Comparison of ENCODE assay signal across 8 cellular contexts in the genomic region with DNA sequence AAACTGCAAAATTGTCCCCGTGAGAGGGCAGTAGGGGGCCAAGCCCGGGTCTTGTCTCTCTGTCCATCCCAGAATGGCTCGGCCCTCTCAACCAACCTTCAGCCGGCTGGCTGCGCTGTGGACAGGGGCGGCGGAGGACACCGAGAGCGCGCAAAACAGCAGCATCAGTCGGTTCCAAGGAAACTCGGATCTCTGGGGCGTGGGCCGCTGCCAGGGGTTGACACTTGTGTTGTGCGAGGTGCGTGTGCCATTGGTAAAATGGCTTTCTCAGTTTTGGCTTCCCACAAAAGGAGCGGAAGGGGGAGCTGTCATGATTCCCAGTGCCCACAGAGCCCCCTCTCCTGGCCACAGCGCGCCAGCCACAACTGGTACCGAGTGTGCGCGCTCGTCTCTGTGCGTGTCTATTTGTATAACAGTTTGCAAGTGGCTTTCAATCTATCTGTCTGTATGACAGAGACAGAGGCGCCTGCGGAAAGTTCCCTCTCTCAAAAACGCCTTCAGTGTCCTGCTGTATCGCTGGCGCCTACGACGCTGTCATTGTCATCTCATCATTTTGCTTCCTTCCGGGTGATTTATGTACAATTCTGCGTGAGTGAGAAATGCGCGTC. TPM values are rescaled to one million over a fixed set of nuclear protein-coding genes. Genes with fewer than 3 reads are reported as not detected.
DNase-seq lines count a peak whose midpoint lies in the region; ATAC-seq and TF ChIP-seq lines count a peak whose summit lies in the region.

No MANE protein-coding gene starts in this region.

- DNase-seq in BJ (ENCODE audit: low read depth) (no peak), gastrocnemius medialis (peak; percentile 2 to 12), SJCRH30 (no peak), NCI-H2081 treated with DMSO at 0.1 percent for 48 hours (lab: John Stamatoyannopoulos, UW) (no peak)
- DNase-seq in activated T-helper 2 cell treated with anti-CD3 and anti-CD28 coated beads, Interferon-gamma antibody, Interleukin-2, Interleukin-4, amounts not matched to agents 10 μg/mL and 5 μg/mL and 100 μg/mL, durations not matched to agents 14 hours and 24 hours and 36 hours (ENCODE audit: low spot score): no peak

- H3K36me3 ChIP-seq in BJ (ENCODE audit: control insufficient read depth, insufficient read depth, low read length) (no peaks in the 10 kb centered on the region), gastrocnemius medialis (no peaks in the 10 kb centered on the region), SJCRH30 (no peaks in the 10 kb centered on the region; the same call in 1 of the 2 replicates)

- H3K27me3 ChIP-seq in BJ (ENCODE audit: control insufficient read depth, insufficient read depth, low read length) (peaks cover 39% of the 10 kb centered on the region), gastrocnemius medialis (peaks cover 14 to 38% (median 27%) of the 10 kb centered on the region in 3 donors), SJCRH30 (no peaks in the 10 kb centered on the region)

- CTCF ChIA-PET in BJ (lab: Yijun Ruan, JAX): interaction anchor here (1.1 kb wide), 1 partner anchor 14 kb away, joined by 3 read pairs; no protein-coding TSS in a partner anchor

- in situ Hi-C loops in gastrocnemius medialis (cut with MboI; ENCODE audit: low sequenced_read_pairs in 4 of 4): loop anchor here in 1 of 4 donors (10.0 kb wide), 1 partner anchor 151 kb away; no protein-coding TSS in a partner anchor

- H3K27ac ChIP-seq in gastrocnemius medialis: no peak overlapping the region
- H3K27ac ChIP-seq in SJCRH30: no peak overlapping the region

- peaks cover 27% of the 10 kb centered on the region for H3K4me1 Mint-ChIP-seq in activated T-helper 2 cell treated with anti-CD3 and anti-CD28 coated beads, Interferon-gamma antibody, Interleukin-2, Interleukin-4, amounts not matched to agents 10 μg/mL and 5 μg/mL and 100 μg/mL, durations not matched to agents 14 hours and 24 hours and 36 hours (ENCODE audit: low read depth)

- H3K4me1 ChIP-seq in gastrocnemius medialis (peaks cover 28 to 32% of the 10 kb centered on the region in 2 donors), SJCRH30 (no peaks in the 10 kb centered on the region)

- no peak overlapping the region for H3K27ac Mint-ChIP-seq in activated T-helper 2 cell treated with anti-CD3 and anti-CD28 coated beads, Interferon-gamma antibody, Interleukin-2, Interleukin-4, amounts not matched to agents 10 μg/mL and 5 μg/mL and 100 μg/mL, durations not matched to agents 14 hours and 24 hours and 36 hours

- no peak for TF ChIP-seq POLR2A in gastrocnemius medialis (IDR thresholded peaks at IDR 0.05)

- H3K9me3 ChIP-seq in gastrocnemius medialis: no peaks in the 10 kb centered on the region
- H3K9me3 ChIP-seq in SJCRH30 (replicated peaks): no peaks in the 10 kb centered on the region

- H3K4me3 Mint-ChIP-seq in activated T-helper 2 cell treated with anti-CD3 and anti-CD28 coated beads, Interferon-gamma antibody, Interleukin-2, Interleukin-4, amounts not matched to agents 10 μg/mL and 5 μg/mL and 100 μg/mL, durations not matched to agents 14 hours and 24 hours and 36 hours (ENCODE audit: low read depth): peak overlapping the region; percentile 43

- POLR2A ChIA-PET in BJ (lab: Charles Lee): no interaction called here

- no peaks in the 10 kb centered on the region for H3K9me3 Mint-ChIP-seq in activated T-helper 2 cell treated with anti-CD3 and anti-CD28 coated beads, Interferon-gamma antibody, Interleukin-2, Interleukin-4, amounts not matched to agents 10 μg/mL and 5 μg/mL and 100 μg/mL, durations not matched to agents 14 hours and 24 hours and 36 hours

- intact Hi-C loops in activated T-helper 2 cell treated with anti-CD3 and anti-CD28 coated beads, Interferon-gamma antibody, Interleukin-2, Interleukin-4, amounts not matched to agents 10 μg/mL and 5 μg/mL and 100 μg/mL, durations not matched to agents 14 hours and 24 hours and 36 hours (cut with micrococcal nuclease): loop anchor here (10.0 kb wide), 1 partner anchor 151 kb away; no protein-coding TSS in a partner anchor
- intact Hi-C loops in gastrocnemius medialis (cut with DNase I; ENCODE audit: low total_unique reads): no loop called here

- no peaks in the 10 kb centered on the region for H3K36me3 Mint-ChIP-seq in activated T-helper 2 cell treated with anti-CD3 and anti-CD28 coated beads, Interferon-gamma antibody, Interleukin-2, Interleukin-4, amounts not matched to agents 10 μg/mL and 5 μg/mL and 100 μg/mL, durations not matched to agents 14 hours and 24 hours and 36 hours (ENCODE audit: low read depth)

- ATAC-seq in gastrocnemius medialis: no peak
- no peak for ATAC-seq in HG02885 (IDR thresholded peaks at IDR 0.05; ENCODE audit: poor library complexity, unreplicated experiment)

- TF ChIP-seq CTCF in BJ (IDR thresholded peaks at IDR 0.05; ENCODE audit: insufficient read depth, low read depth, low read length) (peak; percentile 37; the same call in 1 of the 2 replicates), LNCAP (IDR thresholded peaks at IDR 0.05) (peak; percentile 44; the same call in 1 of the 2 replicates), gastrocnemius medialis (IDR thresholded peaks at IDR 0.05 in 4 of 5, conservative IDR thresholded peaks at IDR 0.05 in 1 of 5) (peak in 1 of 5 experiments; percentile 37)

- peaks cover 61% of the 10 kb centered on the region for H3K27me3 Mint-ChIP-seq in activated T-helper 2 cell treated with anti-CD3 and anti-CD28 coated beads, Interferon-gamma antibody, Interleukin-2, Interleukin-4, amounts not matched to agents 10 μg/mL and 5 μg/mL and 100 μg/mL, durations not matched to agents 14 hours and 24 hours and 36 hours (ENCODE audit: low read depth)

- peak overlapping the region; percentile 16; the same call in 1 of the 2 replicates for H3K4me3 ChIP-seq in BJ (ENCODE audit: low read depth, low read length)
- H3K4me3 ChIP-seq in iPS-11a (ENCODE audit: low read depth, low read length): peak overlapping the region; percentile 36
- peak overlapping the region; percentile 40 to 67 (median 55) for H3K4me3 ChIP-seq in gastrocnemius medialis
- H3K4me3 ChIP-seq in SJCRH30: no peak overlapping the region

RNA-seq across cellular contexts. Expression of gene DKK2, which starts 1.9 kb away (rescaled TPM):
- polyA plus RNA-seq in BJ (2011; rRNA removed): 0.25 and 0.37 TPM in 2 replicates
- polyA minus RNA-seq in BJ (2011; rRNA and poly(A)+ RNA removed): 0.09 and 0.10 TPM in 2 replicates
- total RNA-seq in activated T-helper 2 cell treated with anti-CD3 and anti-CD28 coated beads, Interferon-gamma antibody, Interleukin-2, Interleukin-4, amounts not matched to agents 10 μg/mL and 5 μg/mL and 100 μg/mL, durations not matched to agents 14 hours and 24 hours and 36 hours: not detected in 2 replicates
- 1 to 10 TPM in 1 of 4 donors, under 1 TPM in 2, not detected in 1; 0.52 to 1.2 (median 0.64) TPM for total RNA-seq in gastrocnemius medialis
- 0.18 and 0.55 TPM in 2 replicates for total RNA-seq in SJCRH30 (2014; rRNA removed; shearing (Covaris generic))

Comparison
In these comparisons a context has a peak if more than half of its experiments do, and no peak if none do; other contexts are left out.
1. DNase-seq: peak in gastrocnemius medialis (2 of 2); none in BJ (single experiment), activated T-helper 2 cell treated with anti-CD3 and anti-CD28 coated beads, Interferon-gamma antibody, Interleukin-2, Interleukin-4, amounts not matched to agents 10 μg/mL and 5 μg/mL and 100 μg/mL, durations not matched to agents 14 hours and 24 hours and 36 hours (single experiment), SJCRH30 (0 of 2) and NCI-H2081 treated with DMSO at 0.1 percent for 48 hours (single experiment).